ENCODE assay signal across 15 cellular contexts in the genomic region with DNA sequence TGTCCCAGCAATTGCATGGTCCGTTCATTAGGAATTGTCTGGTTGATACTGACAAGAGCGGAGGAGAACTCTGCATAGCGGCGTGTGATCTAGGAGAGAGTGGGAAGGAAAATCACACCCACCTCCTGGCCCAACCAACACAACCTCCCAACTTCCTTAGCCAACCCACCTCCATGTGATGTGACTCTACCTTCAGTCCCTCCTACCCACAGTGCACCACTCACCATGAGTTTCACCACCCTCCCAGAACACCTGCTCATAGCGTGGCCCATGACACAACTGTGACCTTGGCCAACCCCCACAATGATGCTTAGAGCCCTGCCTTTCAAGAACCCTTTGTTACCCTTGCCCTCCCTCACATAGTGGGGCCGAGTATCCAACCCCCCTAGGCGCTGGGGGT.
"Had no signal": no experiment of that assay in that cellular context is flagged by ENCODE, and none has a peak within 500 bp of the region (broad histone marks: within the 10 kb centered on the region; RNA-seq: fewer than 3 reads in every experiment).

No MANE protein-coding gene starts in this region.

- H3K4me1 ChIP-seq: prostate gland, right lobe of liver, thyroid gland had no signal

- H3K9me3 ChIP-seq: prostate gland, right lobe of liver, thyroid gland had no signal

- FAIRE-seq: colon, endometrium had no signal

- H3K27me3 ChIP-seq: right lobe of liver, thyroid gland had no signal

- DNase-seq: activated CD4-positive, alpha-beta memory T cell treated with anti-CD3 and anti-CD28 coated beads for 36 hours; activated CD4-positive, alpha-beta T cell treated with anti-CD3 and anti-CD28 coated beads for 1 hour; activated gamma-delta T cell treated with Interleukin-2 at 50 U/mL for 16 hours; activated T-cell treated with anti-CD3 and anti-CD28 coated beads, Interleukin-2, amount 50 U/mL, for 48 hours; caudate nucleus; hippocampal formation; mesenchymal stem cell; right lobe of liver; stimulated activated CD4-positive, alpha-beta T cell treated with anti-CD3 and anti-CD28 coated beads, Interleukin-1b, Interleukin-23, amount 100 ng/mL, for 48 hours; thyroid gland had no signal

- H3K27ac ChIP-seq: prostate gland, right lobe of liver, thyroid gland, VCaP had no signal

- ATAC-seq: esophagus mucosa had no signal

- H3K4me3 ChIP-seq: prostate gland, right lobe of liver, thyroid gland had no signal
